In the genomic region with DNA sequence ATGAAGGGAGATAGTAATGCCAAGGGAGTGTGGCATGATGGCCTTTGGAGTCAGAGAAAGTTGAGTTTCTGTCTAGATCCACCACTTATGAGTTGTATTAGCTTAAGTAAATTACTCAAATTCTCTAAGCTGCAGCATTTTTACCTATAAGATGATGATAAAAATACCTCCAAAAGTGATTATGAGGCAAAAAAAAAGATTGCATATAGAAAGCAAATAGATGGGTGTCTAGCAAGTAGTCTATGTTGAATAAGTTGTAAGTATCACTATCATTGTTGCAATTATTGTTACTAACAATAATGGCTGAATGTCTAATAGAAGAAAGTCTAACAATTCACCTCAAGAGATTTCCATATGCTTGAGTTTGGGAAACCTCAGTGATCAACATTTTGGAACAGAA, we compare ENCODE assay signal across 34 cellular contexts.
DNase-seq lines count a peak whose midpoint lies in the region; ATAC-seq, FAIRE-seq and TF ChIP-seq lines count a peak whose summit lies in the region.
"Had no signal": no experiment of that assay in that cellular context is flagged by ENCODE, and none has a peak within 500 bp of the region (broad histone marks: within the 10 kb centered on the region; RNA-seq: fewer than 3 reads in every experiment).

No MANE protein-coding gene starts in this region.

- no peaks in the 10 kb centered on the region for H3K36me3 ChIP-seq in HepG2 (replicated peaks in 1 of 2; ENCODE audit: control insufficient read depth in 1 of 2, insufficient read depth in 2 of 2, low read length in 2 of 2)
- H3K36me3 ChIP-seq in right lobe of liver: no peaks in the 10 kb centered on the region
- H3K36me3 ChIP-seq in K562 (ENCODE audit: control insufficient read depth, insufficient read depth, low read length): no peaks in the 10 kb centered on the region
- no peaks in the 10 kb centered on the region for H3K36me3 ChIP-seq in PC-9 (ENCODE audit: low read depth)
- H3K36me3 ChIP-seq: BE2C; BLaER1; BLaER1 treated with 17β-estradiol and CSF1 and Interleukin-3, amounts not matched to agents 10 nM and 100 nM had no signal

- no peak for FAIRE-seq in HepG2 (lab: Jason Lieb, UNC)
- FAIRE-seq in A549 (lab: Jason Lieb, UNC): no peak
- no peak for FAIRE-seq in K562 (lab: Jason Lieb, UNC)
- FAIRE-seq: A204.1, D721Med had no signal

- no peak overlapping the region for H3K4me2 ChIP-seq in HepG2 (ENCODE audit: low read depth, low read length)
- H3K4me2 ChIP-seq in A549: no peak overlapping the region
- H3K4me2 ChIP-seq in K562 (ENCODE audit: insufficient read depth, low read length): no peak overlapping the region
- no peak overlapping the region for H3K4me2 ChIP-seq in PC-9
- H3K4me2 ChIP-seq: BLaER1; BLaER1 treated with 17β-estradiol and CSF1 and Interleukin-3, amounts not matched to agents 10 nM and 100 nM had no signal

- TF ChIP-seq CTCF in HepG2 (CRISPR knock-in tag; IDR thresholded peaks at IDR 0.05): no peak
- no peak for TF ChIP-seq CTCF in right lobe of liver (IDR thresholded peaks at IDR 0.05)
- TF ChIP-seq CTCF in A549 (IDR thresholded peaks at IDR 0.05): no peak
- TF ChIP-seq CTCF in K562 (IDR thresholded peaks at IDR 0.05 in 2 of 3, conservative IDR thresholded peaks at IDR 0.05 in 1 of 3; ENCODE audit: insufficient read depth in 2 of 3, low read depth in 1 of 3, low read length in 3 of 3): no peak
- TF ChIP-seq CTCF in PC-9 (conservative IDR thresholded peaks at IDR 0.05): no peak
- no peak for TF ChIP-seq CTCF in foreskin keratinocyte (conservative IDR thresholded peaks at IDR 0.05)

- H3K27me3 ChIP-seq in HepG2 (ENCODE audit: control insufficient read depth in 1 of 2, insufficient read depth in 2 of 2, low read length in 2 of 2): no peaks in the 10 kb centered on the region
- no peaks in the 10 kb centered on the region for H3K27me3 ChIP-seq in right lobe of liver
- H3K27me3 ChIP-seq in K562 (ENCODE audit: control insufficient read depth in 2 of 2, insufficient read depth in 2 of 2, low read length in 2 of 2): no peaks in the 10 kb centered on the region
- no peaks in the 10 kb centered on the region for H3K27me3 ChIP-seq in PC-9 (ENCODE audit: insufficient read depth, low read depth)
- no peaks in the 10 kb centered on the region for H3K27me3 ChIP-seq in foreskin keratinocyte
- H3K27me3 ChIP-seq: BE2C; BLaER1; BLaER1 treated with 17β-estradiol and CSF1 and Interleukin-3, amounts not matched to agents 10 nM and 100 nM had no signal

- TF ChIP-seq RAD21 in HepG2 (CRISPR knock-in tag; IDR thresholded peaks at IDR 0.05): no peak
- TF ChIP-seq RAD21 in A549 (conservative IDR thresholded peaks at IDR 0.05 in 1 of 2, IDR thresholded peaks at IDR 0.05 in 1 of 2): no peak
- TF ChIP-seq RAD21 in K562 (CRISPR knock-in tag; conservative IDR thresholded peaks at IDR 0.05 in 1 of 2, IDR thresholded peaks at IDR 0.05 in 1 of 2): no peak

- no peak for TF ChIP-seq EP300 in HepG2 (IDR thresholded peaks at IDR 0.05; ENCODE audit: low read depth in 2 of 2, low read length in 2 of 2)
- TF ChIP-seq EP300 in HepG2 (CRISPR knock-in tag; IDR thresholded peaks at IDR 0.05; ENCODE audit: borderline replicate concordance): no peak
- TF ChIP-seq EP300 in A549 (IDR thresholded peaks at IDR 0.05): no peak
- TF ChIP-seq EP300 in K562 (IDR thresholded peaks at IDR 0.05; ENCODE audit: low read length): no peak

- H3K9me1 ChIP-seq in K562 (ENCODE audit: control insufficient read depth, insufficient read depth, low read length): no peaks in the 10 kb centered on the region

- DNase-seq in HepG2 (ENCODE audit: low spot score) (no peak), right lobe of liver (no peak), A549 (ENCODE audit: low read depth in 1 of 2, low spot score in 1 of 2) (no peak), K562 (ENCODE audit: extremely low read depth in 1 of 4, low spot score in 3 of 4) (no peak), fibroblast of gingiva (ENCODE audit: low read depth) (peak; percentile 21), AG20443 (ENCODE audit: low spot score) (no peak), PC-9 (no peak), foreskin keratinocyte (no peak)
- DNase-seq: 8988T; ACHN; AML-193; BE2C; C1 segment of cervical spinal cord; Caco-2; Calu3; CD4-positive, alpha-beta memory T cell; CD4-positive, alpha-beta T cell; CD4-positive, CD25-positive, alpha-beta regulatory T cell; CD8-positive, alpha-beta memory T cell; CD8-positive, alpha-beta T cell; COR-L47; DMS 273 treated with DMSO at 0.1 percent for 48 hours; DMS153; DMS53; DMS79; DMS79 treated with DMSO at 0.1 percent for 48 hours; DND-41; EL had no signal

- intact Hi-C loops in HepG2 (cut with micrococcal nuclease; ENCODE audit: unreplicated experiment) (no loop called here), right lobe of liver (cut with DNase I) (no loop called here), K562 (cut with micrococcal nuclease) (no loop called here), PC-9 (cut with micrococcal nuclease; ENCODE audit: unreplicated experiment) (no loop called here)

- H3K9me3 ChIP-seq in HepG2 (ENCODE audit: low read length) (no peaks in the 10 kb centered on the region), right lobe of liver (no peaks in the 10 kb centered on the region), A549 (no peaks in the 10 kb centered on the region), K562 (replicated peaks; ENCODE audit: control insufficient read depth, insufficient read depth, low read depth, low read length) (no peaks in the 10 kb centered on the region), PC-9 (ENCODE audit: insufficient read depth, low read depth) (no peaks in the 10 kb centered on the region)
- H3K9me3 ChIP-seq: BE2C, Caco-2 had no signal

- H4K20me1 ChIP-seq in HepG2 (ENCODE audit: insufficient read depth, low read length): no peaks in the 10 kb centered on the region
- H4K20me1 ChIP-seq in K562 (replicated peaks; ENCODE audit: control insufficient read depth, insufficient read depth, low read length): no peaks in the 10 kb centered on the region
- no peaks in the 10 kb centered on the region for H4K20me1 ChIP-seq in PC-9 (ENCODE audit: insufficient read depth)
- H4K20me1 ChIP-seq: BLaER1; BLaER1 treated with 17β-estradiol and CSF1 and Interleukin-3, amounts not matched to agents 10 nM and 100 nM had no signal

- BruUV-seq in HepG2 (replicated peaks; lab: Mats Ljungman, UMichigan) (no TSS peak), K562 (replicated peaks; lab: Mats Ljungman, UMichigan) (no TSS peak), PC-9 (replicated peaks; lab: Mats Ljungman, UMichigan) (no TSS peak)

- H3K79me2 ChIP-seq in HepG2 (ENCODE audit: insufficient read depth, low read length) (no peaks in the 10 kb centered on the region), K562 (ENCODE audit: control insufficient read depth, insufficient read depth, low read length) (no peaks in the 10 kb centered on the region), PC-9 (ENCODE audit: low read depth) (no peaks in the 10 kb centered on the region)

- no peak for ATAC-seq in HepG2
- no peak for ATAC-seq in right lobe of liver
- no peak for ATAC-seq in A549
- ATAC-seq in K562: no peak
- no peak for ATAC-seq in foreskin keratinocyte
- ATAC-seq: CD8-positive, alpha-beta T cell had no signal

- POLR2A ChIA-PET in HepG2 (lab: Yijun Ruan, JAX): no interaction called here
- POLR2A ChIA-PET in A549 (lab: Yijun Ruan, JAX): no interaction called here
- POLR2A ChIA-PET in K562 (lab: Yijun Ruan, JAX): no interaction called here
- POLR2A ChIA-PET in PC-9 (lab: Charles Lee; ENCODE audit: unreplicated experiment): no interaction called here

- in situ Hi-C loops in HepG2 (cut with HindIII; ENCODE audit: extremely low pct_ligation_motif_present, low pct_unique_long_range_greater_than_20kb) (no loop called here), K562 (cut with MboI) (no loop called here)

- H3K4me1 ChIP-seq in HepG2 (ENCODE audit: insufficient read depth, low read length) (no peaks in the 10 kb centered on the region), right lobe of liver (no peaks in the 10 kb centered on the region), A549 (no peaks in the 10 kb centered on the region), K562 (replicated peaks in 1 of 2; ENCODE audit: control insufficient read depth in 2 of 2, insufficient read depth in 2 of 2, low read length in 2 of 2) (no peaks in the 10 kb centered on the region), PC-9 (replicated peaks; ENCODE audit: insufficient read depth) (no peaks in the 10 kb centered on the region), foreskin keratinocyte (no peaks in the 10 kb centered on the region)
- H3K4me1 ChIP-seq: BE2C; BLaER1; BLaER1 treated with 17β-estradiol and CSF1 and Interleukin-3, amounts not matched to agents 10 nM and 100 nM; Caco-2 had no signal

- H3F3A ChIP-seq in PC-9 (ENCODE audit: insufficient read depth, low read depth): no peaks in the 10 kb centered on the region

- TF ChIP-seq POLR2A in HepG2 (IDR thresholded peaks at IDR 0.05; ENCODE audit: insufficient read depth in 1 of 2, low read depth in 2 of 2, low read length in 2 of 2): no peak
- no peak for TF ChIP-seq POLR2A in right lobe of liver (IDR thresholded peaks at IDR 0.05)
- no peak for TF ChIP-seq POLR2A in A549 (IDR thresholded peaks at IDR 0.05; ENCODE audit: low read length)
- TF ChIP-seq POLR2A in K562 (conservative IDR thresholded peaks at IDR 0.05): no peak

- no peak overlapping the region for H3K27ac ChIP-seq in HepG2 (ENCODE audit: extremely low read length, insufficient read depth, low read length)
- H3K27ac ChIP-seq in right lobe of liver: no peak overlapping the region
- H3K27ac ChIP-seq in A549: no peak overlapping the region
- no peak overlapping the region for H3K27ac ChIP-seq in K562 (ENCODE audit: extremely low read depth, low read depth, low read length)
- no peak overlapping the region for H3K27ac ChIP-seq in PC-9
- H3K27ac ChIP-seq in foreskin keratinocyte: no peak overlapping the region
- H3K27ac ChIP-seq: 22Rv1; BLaER1; BLaER1 treated with 17β-estradiol and CSF1 and Interleukin-3, amounts not matched to agents 10 nM and 100 nM; C4-2B had no signal

- no peak overlapping the region for H3K4me3 ChIP-seq in HepG2 (replicated peaks in 1 of 3; ENCODE audit: insufficient read depth in 1 of 3, low read depth in 2 of 3, low read length in 3 of 3)
- H3K4me3 ChIP-seq in right lobe of liver: no peak overlapping the region
- H3K4me3 ChIP-seq in A549: no peak overlapping the region
- H3K4me3 ChIP-seq in K562: no peak overlapping the region
- no peak overlapping the region for H3K4me3 ChIP-seq in PC-9
- H3K4me3 ChIP-seq: BLaER1; BLaER1 treated with 17β-estradiol and CSF1 and Interleukin-3, amounts not matched to agents 10 nM and 100 nM had no signal

- no peaks in the 10 kb centered on the region for H3K9me2 ChIP-seq in PC-9 (ENCODE audit: insufficient read depth)

- H3K9ac ChIP-seq in HepG2 (ENCODE audit: insufficient read depth, low read depth, low read length) (no peak overlapping the region), K562 (ENCODE audit: insufficient read depth in 1 of 2, low read depth in 2 of 2, low read length in 2 of 2) (no peak overlapping the region)
- H3K9ac ChIP-seq: BLaER1; BLaER1 treated with 17β-estradiol and CSF1 and Interleukin-3, amounts not matched to agents 10 nM and 100 nM had no signal

- H2AFZ ChIP-seq in HepG2 (ENCODE audit: low read length): no peak overlapping the region
- H2AFZ ChIP-seq in K562 (ENCODE audit: low read depth, low read length): no peak overlapping the region
- no peak overlapping the region for H2AFZ ChIP-seq in PC-9

- CTCF ChIA-PET in HepG2 (lab: Yijun Ruan, JAX; ENCODE audit: low intra/inter-chr PET ratio, low total read pairs): no interaction called here
- CTCF ChIA-PET in A549 (lab: Yijun Ruan, JAX): no interaction called here
- CTCF ChIA-PET in K562 (lab: Yijun Ruan, JAX; ENCODE audit: low intra/inter-chr PET ratio): no interaction called here
- CTCF ChIA-PET in PC-9 (lab: Charles Lee): no interaction called here
